Comparison of ENCODE assay signal across 11 cellular contexts in the genomic region with DNA sequence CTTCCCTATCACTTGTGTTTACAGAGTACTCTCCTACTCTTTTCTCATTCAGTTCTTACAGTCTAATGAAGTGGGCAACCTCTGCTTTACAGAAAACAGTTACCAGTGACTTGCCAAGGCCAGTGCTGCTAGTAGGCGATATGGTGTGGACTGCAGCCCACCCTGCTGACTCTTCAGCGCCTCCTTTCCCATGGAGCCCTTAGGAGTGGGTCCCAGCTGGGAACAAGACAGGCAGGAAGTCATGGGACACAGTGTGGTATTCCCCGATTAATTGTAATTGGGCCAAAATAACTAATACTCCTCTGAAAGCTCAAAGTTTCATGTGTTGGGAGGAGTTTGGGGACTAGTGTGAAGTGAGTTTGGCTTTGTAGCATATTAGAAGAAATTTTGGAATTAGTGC.
A peak's percentile ranks its signal among the peaks of the same experiment; 100 is the strongest.
DNase-seq lines count a peak whose midpoint lies in the region; ATAC-seq and TF ChIP-seq lines count a peak whose summit lies in the region.
"Had no signal": no experiment of that assay in that cellular context is flagged by ENCODE, and none has a peak within 500 bp of the region (broad histone marks: within the 10 kb centered on the region; RNA-seq: fewer than 3 reads in every experiment).

No MANE protein-coding gene starts in this region.

- TF ChIP-seq CTCF in uterus (IDR thresholded peaks at IDR 0.05): no peak

- H3K9me3 Mint-ChIP-seq in activated naive CD4-positive, alpha-beta T cell treated with anti-CD3 and anti-CD28 coated beads, Interleukin-2, amount 50 U/mL, for 24 hours: no peaks in the 10 kb centered on the region

- TF ChIP-seq POLR2A in uterus (IDR thresholded peaks at IDR 0.05): no peak

- H3K36me3 ChIP-seq in muscle layer of duodenum (ENCODE audit: control insufficient read depth in 1 of 2, insufficient read depth in 2 of 2, low read length in 2 of 2) (peaks cover 0 to 11% of the 10 kb centered on the region in 2 donors), uterus (no peaks in the 10 kb centered on the region)

- peak overlapping the region; percentile 30 for H3K4me3 Mint-ChIP-seq in activated naive CD4-positive, alpha-beta T cell treated with anti-CD3 and anti-CD28 coated beads, Interleukin-2, amount 50 U/mL, for 24 hours

- H3K27ac ChIP-seq in muscle layer of duodenum (ENCODE audit: low read length) (peak overlapping the region; percentile 37), uterus (peak overlapping the region; percentile 17 to 52)

- H3K36me3 Mint-ChIP-seq in activated naive CD4-positive, alpha-beta T cell treated with anti-CD3 and anti-CD28 coated beads, Interleukin-2, amount 50 U/mL, for 24 hours: peaks cover 10% of the 10 kb centered on the region

- intact Hi-C loops in uterus (cut with DNase I; ENCODE audit: low total_unique reads): no loop called here

- H3K27me3 ChIP-seq in muscle layer of duodenum (ENCODE audit: low read depth, low read length): no peaks in the 10 kb centered on the region
- no peaks in the 10 kb centered on the region for H3K27me3 ChIP-seq in uterus
- H3K27me3 ChIP-seq: BE2C had no signal

- H3K9me3 ChIP-seq in muscle layer of duodenum (ENCODE audit: control insufficient read depth in 1 of 2, low read length in 2 of 2) (no peaks in the 10 kb centered on the region), uterus (no peaks in the 10 kb centered on the region)
- H3K9me3 ChIP-seq: BE2C had no signal

- H3K27me3 Mint-ChIP-seq in activated naive CD4-positive, alpha-beta T cell treated with anti-CD3 and anti-CD28 coated beads, Interleukin-2, amount 50 U/mL, for 24 hours: no peaks in the 10 kb centered on the region

- H3K4me3 ChIP-seq in muscle layer of duodenum (ENCODE audit: low read depth in 1 of 2, low read length in 2 of 2) (no peak overlapping the region), uterus (no peak overlapping the region)

- peak overlapping the region; percentile 99 for H3K27ac Mint-ChIP-seq in activated naive CD4-positive, alpha-beta T cell treated with anti-CD3 and anti-CD28 coated beads, Interleukin-2, amount 50 U/mL, for 24 hours

- ATAC-seq in HG03039 (IDR thresholded peaks at IDR 0.05; ENCODE audit: unreplicated experiment): no peak

- DNase-seq in activated naive CD4-positive, alpha-beta T cell (lab: John Stamatoyannopoulos, UW): no peak
- peak; percentile 71 for DNase-seq in dermis blood vessel endothelial cell
- no peak for DNase-seq in uterus
- no peak for DNase-seq in DMS53 (lab: John Stamatoyannopoulos, UW)
- no peak for DNase-seq in NK-92 (lab: John Stamatoyannopoulos, UW; ENCODE audit: unreplicated experiment)
- DNase-seq: BE2C, NCI-H1092 treated with DMSO at 0.1 percent for 48 hours, RPMI8226 had no signal

- peaks cover 95% of the 10 kb centered on the region for H3K4me1 Mint-ChIP-seq in activated naive CD4-positive, alpha-beta T cell treated with anti-CD3 and anti-CD28 coated beads, Interleukin-2, amount 50 U/mL, for 24 hours

- H3K4me1 ChIP-seq in muscle layer of duodenum (ENCODE audit: control insufficient read depth in 1 of 2, insufficient read depth in 2 of 2, low read length in 2 of 2) (peaks cover 56 to 80% of the 10 kb centered on the region in 2 donors), uterus (peaks cover 0 to 4% of the 10 kb centered on the region in 2 donors)
